ENCODE assay signal across 8 cellular contexts in genomic region chr6:85594197-85594930, GRCh38. TPM values are rescaled to one million over a fixed set of nuclear protein-coding genes. Genes with fewer than 3 reads are reported as not detected.
A peak's percentile ranks its signal among the peaks of the same experiment; 100 is the strongest.
DNase-seq lines count a peak whose midpoint lies in the region; ATAC-seq and TF ChIP-seq lines count a peak whose summit lies in the region.

No MANE protein-coding gene starts in this region.

- H3K4me1 Mint-ChIP-seq in activated naive CD4-positive, alpha-beta T cell treated with anti-CD3 and anti-CD28 coated beads, Interleukin-2, amount 10 ng/mL, durations not matched to agents 7 days and 5 days = peaks cover 30% of the 10 kb centered on the region

- H3K27ac Mint-ChIP-seq in activated naive CD4-positive, alpha-beta T cell treated with anti-CD3 and anti-CD28 coated beads, Interleukin-2, amount 10 ng/mL, durations not matched to agents 7 days and 5 days = peak overlapping the region; percentile 90

- DNase-seq in SKM-1 treated with dmso at 0.1 percent for 144 hours (lab: John Stamatoyannopoulos, UW; ENCODE audit: unreplicated experiment) = peak; percentile 43
- DNase-seq in SKM-1 (lab: John Stamatoyannopoulos, UW; ENCODE audit: unreplicated experiment) = no peak
- peak; percentile 67 for DNase-seq in NCI-H748 (lab: John Stamatoyannopoulos, UW; ENCODE audit: unreplicated experiment)
- no peak for DNase-seq in activated naive CD4-positive, alpha-beta T cell treated with anti-CD3 and anti-CD28 coated beads, Interleukin-2, amount 10 ng/mL, durations not matched to agents 7 days and 5 days
- DNase-seq in right atrium auricular region (ENCODE audit: low spot score) = no peak
- DNase-seq in GM19238 (ENCODE audit: insufficient read length, low spot score) = no peak

- no peaks in the 10 kb centered on the region for H3K36me3 ChIP-seq in right atrium auricular region

- H3K4me3 Mint-ChIP-seq in activated naive CD4-positive, alpha-beta T cell treated with anti-CD3 and anti-CD28 coated beads, Interleukin-2, amount 10 ng/mL, durations not matched to agents 7 days and 5 days = peak overlapping the region; percentile 94

- peaks cover 19% of the 10 kb centered on the region for H3K36me3 Mint-ChIP-seq in activated naive CD4-positive, alpha-beta T cell treated with anti-CD3 and anti-CD28 coated beads, Interleukin-2, amount 10 ng/mL, durations not matched to agents 7 days and 5 days

- H3K27ac ChIP-seq in right atrium auricular region = peak overlapping the region; percentile 98
- H3K27ac ChIP-seq in skin epidermis = peak overlapping the region; percentile 36 to 95 (median 89)

- peak; percentile 7 for ATAC-seq in HG02885 (IDR thresholded peaks at IDR 0.05; ENCODE audit: poor library complexity, unreplicated experiment)

- no peaks in the 10 kb centered on the region for H3K9me3 ChIP-seq in right atrium auricular region

- H3K27me3 ChIP-seq in right atrium auricular region = no peaks in the 10 kb centered on the region

- H3K4me1 ChIP-seq in right atrium auricular region = peaks cover 0 to 17% of the 10 kb centered on the region in 2 donors

- peaks cover 13% of the 10 kb centered on the region for H3K27me3 Mint-ChIP-seq in activated naive CD4-positive, alpha-beta T cell treated with anti-CD3 and anti-CD28 coated beads, Interleukin-2, amount 10 ng/mL, durations not matched to agents 7 days and 5 days

- no peaks in the 10 kb centered on the region for H3K9me3 Mint-ChIP-seq in activated naive CD4-positive, alpha-beta T cell treated with anti-CD3 and anti-CD28 coated beads, Interleukin-2, amount 10 ng/mL, durations not matched to agents 7 days and 5 days

- H3K4me3 ChIP-seq in right atrium auricular region (peak overlapping the region; percentile 80 to 84), skin epidermis (peak overlapping the region; percentile 50 to 86 (median 68))

- no peak for TF ChIP-seq CTCF in right atrium auricular region (IDR thresholded peaks at IDR 0.05)

- CTCF ChIA-PET in activated naive CD4-positive, alpha-beta T cell treated with anti-CD3 and anti-CD28 coated beads, Interleukin-2, amount 10 ng/mL, durations not matched to agents 7 days and 5 days (lab: Charles Lee) = interaction anchor here (1.8 kb wide), 1 partner anchor 84 kb away, joined by 4 read pairs; no protein-coding TSS in a partner anchor

RNA-seq across cellular contexts. Expression of gene SNX14, which starts 0.7 kb away (rescaled TPM):
- 10 to 100 TPM; 37.7 to 57.2 TPM for total RNA-seq in right atrium auricular region

RNA-seq across cellular contexts. Expression of gene SYNCRIP, which starts 48.3 kb away (rescaled TPM):
- 10 to 100 TPM; 32.6 to 39.0 TPM for total RNA-seq in right atrium auricular region

Comparison
In these comparisons a context has a peak if more than half of its experiments do, and no peak if none do; other contexts are left out.
1. DNase-seq: peak in SKM-1 treated with dmso at 0.1 percent for 144 hours (single experiment) and NCI-H748 (single experiment); none in SKM-1 (single experiment), activated naive CD4-positive, alpha-beta T cell treated with anti-CD3 and anti-CD28 coated beads, Interleukin-2, amount 10 ng/mL, durations not matched to agents 7 days and 5 days (single experiment), right atrium auricular region (single experiment) and GM19238 (single experiment).